Comparison of ENCODE assay signal across 17 cellular contexts in the genomic region with DNA sequence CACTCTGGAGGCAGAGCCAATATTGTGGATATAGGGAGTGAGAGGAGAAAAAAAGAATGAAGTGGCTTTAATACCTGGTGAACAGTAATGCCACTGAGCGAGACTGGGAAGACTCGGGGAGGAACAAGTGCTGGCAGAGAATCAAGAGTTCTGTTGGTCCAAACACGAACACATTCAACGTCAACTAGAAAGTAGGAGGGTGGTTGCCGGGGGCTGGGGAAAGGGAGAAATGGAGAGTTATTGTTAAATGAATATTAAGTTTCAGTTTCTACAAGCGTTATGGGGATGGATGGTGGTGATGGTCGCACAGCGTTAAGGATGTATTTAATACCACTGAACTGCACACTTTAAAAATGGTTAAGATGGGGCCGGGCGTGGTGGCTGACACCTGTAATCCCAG. TPM values are rescaled to one million over a fixed set of nuclear protein-coding genes. Genes with fewer than 3 reads are reported as not detected.
DNase-seq lines count a peak whose midpoint lies in the region; ATAC-seq and TF ChIP-seq lines count a peak whose summit lies in the region.
"Had no signal": no experiment of that assay in that cellular context is flagged by ENCODE, and none has a peak within 500 bp of the region (broad histone marks: within the 10 kb centered on the region; RNA-seq: fewer than 3 reads in every experiment).

No MANE protein-coding gene starts in this region.

- H3K9me2 ChIP-seq in Loucy (replicated peaks; ENCODE audit: low read depth, low read length), result no peaks in the 10 kb centered on the region

- peaks cover 4% of the 10 kb centered on the region for H3K27me3 ChIP-seq in Loucy (ENCODE audit: insufficient read depth, low read length, poor library complexity, severe bottlenecking)
- H3K27me3 ChIP-seq in endodermal cell (ENCODE audit: control insufficient read depth, insufficient read depth, low read length, poor library complexity, severe bottlenecking), result no peaks in the 10 kb centered on the region
- H3K27me3 ChIP-seq: gastrocnemius medialis, right atrium auricular region, testis had no signal

- H3K27ac Mint-ChIP-seq in activated naive CD4-positive, alpha-beta T cell treated with anti-CD3 and anti-CD28 coated beads, Interleukin-2, amount 10 ng/mL, durations not matched to agents 7 days and 5 days, result no peak overlapping the region
- H3K27ac Mint-ChIP-seq in endodermal cell, result no peak overlapping the region
- H3K27ac Mint-ChIP-seq in stimulated activated effector memory CD8-positive, alpha-beta T cell treated with anti-CD3 and anti-CD28 coated beads, Interleukin-12 subunit alpha, Interleukin-12 subunit beta, amount 100 ng/mL, for 72 hours, result no peak overlapping the region

- DNase-seq in activated naive CD4-positive, alpha-beta T cell treated with anti-CD3 and anti-CD28 coated beads, Interleukin-2, amount 10 ng/mL, durations not matched to agents 7 days and 5 days, result no peak
- DNase-seq in activated naive CD4-positive, alpha-beta T cell (lab: John Stamatoyannopoulos, UW), result no peak
- DNase-seq in endodermal cell (peak; percentile 20), KBM-7 (no peak), C1 segment of cervical spinal cord (lab: John Stamatoyannopoulos, UW) (no peak), A172 (ENCODE audit: low spot score) (no peak)
- no peak for DNase-seq in stimulated activated effector memory CD8-positive, alpha-beta T cell treated with anti-CD3 and anti-CD28 coated beads, Interleukin-12 subunit alpha, Interleukin-12 subunit beta, amount 100 ng/mL, for 72 hours (ENCODE audit: low spot score in 2 of 2)
- DNase-seq: anterior cingulate cortex; gastrocnemius medialis; GM23248; NCI-H1092; NCI-H2029 treated with DMSO at 0.1 percent for 48 hours; NK-92 treated with Interleukin-12 subunit alpha and Interleukin-12 subunit beta, amount 100 ng/mL, for 24 hours; nucleus accumbens; testis had no signal

- in situ Hi-C loops in KBM-7 (cut with MboI; ENCODE audit: low pct_unique_long_range_greater_than_20kb, low sequenced_read_pairs), result no loop called here

- WGBS in endodermal cell (ENCODE audit: insufficient coverage in 1 of 2, insufficient read length in 1 of 2), 2 experiments, result 96 to 97% methylated on average over 10 of the region's 10 CpGs

- H3K4me1 ChIP-seq in Loucy (ENCODE audit: insufficient read depth, low read length, poor library complexity, severe bottlenecking), result peaks cover 25% of the 10 kb centered on the region
- H3K4me1 ChIP-seq in endodermal cell (ENCODE audit: control insufficient read depth, insufficient read depth, low read length), result no peaks in the 10 kb centered on the region

- H3K36me3 ChIP-seq in Loucy (ENCODE audit: insufficient read depth, low read length) (no peaks in the 10 kb centered on the region), endodermal cell (ENCODE audit: control insufficient read depth, insufficient read depth, low read length) (peaks cover 36% of the 10 kb centered on the region)

- H3K36me3 Mint-ChIP-seq in activated naive CD4-positive, alpha-beta T cell treated with anti-CD3 and anti-CD28 coated beads, Interleukin-2, amount 10 ng/mL, durations not matched to agents 7 days and 5 days, result peaks cover 15% of the 10 kb centered on the region
- peaks cover 32% of the 10 kb centered on the region for H3K36me3 Mint-ChIP-seq in endodermal cell (ENCODE audit: low read depth)
- peaks cover 46% of the 10 kb centered on the region for H3K36me3 Mint-ChIP-seq in stimulated activated effector memory CD8-positive, alpha-beta T cell treated with anti-CD3 and anti-CD28 coated beads, Interleukin-12 subunit alpha, Interleukin-12 subunit beta, amount 100 ng/mL, for 72 hours

- H3K4me3 Mint-ChIP-seq in activated naive CD4-positive, alpha-beta T cell treated with anti-CD3 and anti-CD28 coated beads, Interleukin-2, amount 10 ng/mL, durations not matched to agents 7 days and 5 days, result peak overlapping the region; percentile 20
- no peak overlapping the region for H3K4me3 Mint-ChIP-seq in endodermal cell
- peak overlapping the region; percentile 96 for H3K4me3 Mint-ChIP-seq in stimulated activated effector memory CD8-positive, alpha-beta T cell treated with anti-CD3 and anti-CD28 coated beads, Interleukin-12 subunit alpha, Interleukin-12 subunit beta, amount 100 ng/mL, for 72 hours

- TF ChIP-seq CTCF in Loucy (conservative IDR thresholded peaks at IDR 0.05; ENCODE audit: low read length), result no peak
- no peak for TF ChIP-seq CTCF in endodermal cell (conservative IDR thresholded peaks at IDR 0.05)

- peaks cover 17% of the 10 kb centered on the region for H4K20me1 ChIP-seq in Loucy (ENCODE audit: insufficient read depth, low read length, poor library complexity, severe bottlenecking)

- no peak for ATAC-seq in stimulated activated effector memory CD8-positive, alpha-beta T cell treated with anti-CD3 and anti-CD28 coated beads, Interleukin-12 subunit alpha, Interleukin-12 subunit beta, amount 100 ng/mL, for 72 hours
- ATAC-seq: gastrocnemius medialis had no signal

- CTCF ChIA-PET in activated naive CD4-positive, alpha-beta T cell treated with anti-CD3 and anti-CD28 coated beads, Interleukin-2, amount 10 ng/mL, durations not matched to agents 7 days and 5 days (lab: Charles Lee), result no interaction called here

- H3K4me3 ChIP-seq in Loucy (ENCODE audit: low read length, poor library complexity, severe bottlenecking) (no peak overlapping the region), endodermal cell (ENCODE audit: low read length) (no peak overlapping the region)
- H3K4me3 ChIP-seq: gastrocnemius medialis, GM23248, right atrium auricular region, testis had no signal

- no peak overlapping the region for H3K27ac ChIP-seq in endodermal cell (ENCODE audit: low read depth, low read length)
- H3K27ac ChIP-seq: gastrocnemius medialis, GM23248, right atrium auricular region, testis had no signal

- no peak overlapping the region for H3K9ac ChIP-seq in Loucy (ENCODE audit: low read depth, low read length, poor library complexity, severe bottlenecking)
- no peak overlapping the region for H3K9ac ChIP-seq in endodermal cell (ENCODE audit: extremely low read depth, low read length, poor library complexity, severe bottlenecking)
- H3K9ac ChIP-seq: GM23248 had no signal

- H3K27me3 Mint-ChIP-seq in activated naive CD4-positive, alpha-beta T cell treated with anti-CD3 and anti-CD28 coated beads, Interleukin-2, amount 10 ng/mL, durations not matched to agents 7 days and 5 days, result no peaks in the 10 kb centered on the region
- H3K27me3 Mint-ChIP-seq in endodermal cell (ENCODE audit: insufficient read depth), result no peaks in the 10 kb centered on the region

- H3K79me2 ChIP-seq in Loucy (ENCODE audit: insufficient read depth, low read length), result peaks cover 71% of the 10 kb centered on the region

- peak overlapping the region; percentile 37 for H3K4me2 ChIP-seq in Loucy (ENCODE audit: low read depth, low read length, poor library complexity, severe bottlenecking)

- H3K9me3 Mint-ChIP-seq in activated naive CD4-positive, alpha-beta T cell treated with anti-CD3 and anti-CD28 coated beads, Interleukin-2, amount 10 ng/mL, durations not matched to agents 7 days and 5 days, result no peaks in the 10 kb centered on the region
- no peaks in the 10 kb centered on the region for H3K9me3 Mint-ChIP-seq in endodermal cell
- H3K9me3 Mint-ChIP-seq in stimulated activated effector memory CD8-positive, alpha-beta T cell treated with anti-CD3 and anti-CD28 coated beads, Interleukin-12 subunit alpha, Interleukin-12 subunit beta, amount 100 ng/mL, for 72 hours, result no peaks in the 10 kb centered on the region

- H2AFZ ChIP-seq in Loucy (ENCODE audit: low read length), result no peak overlapping the region
- H2AFZ ChIP-seq: GM23248 had no signal

- H3K4me1 Mint-ChIP-seq in activated naive CD4-positive, alpha-beta T cell treated with anti-CD3 and anti-CD28 coated beads, Interleukin-2, amount 10 ng/mL, durations not matched to agents 7 days and 5 days, result peaks cover 40% of the 10 kb centered on the region
- H3K4me1 Mint-ChIP-seq in endodermal cell, result peaks cover 15% of the 10 kb centered on the region
- H3K4me1 Mint-ChIP-seq in stimulated activated effector memory CD8-positive, alpha-beta T cell treated with anti-CD3 and anti-CD28 coated beads, Interleukin-12 subunit alpha, Interleukin-12 subunit beta, amount 100 ng/mL, for 72 hours, result peaks cover 50% of the 10 kb centered on the region

- no peaks in the 10 kb centered on the region for H3F3A ChIP-seq in Loucy (ENCODE audit: low read depth)

- H3K9me3 ChIP-seq in Loucy (ENCODE audit: insufficient read depth, low read depth, low read length), result no peaks in the 10 kb centered on the region
- no peaks in the 10 kb centered on the region for H3K9me3 ChIP-seq in endodermal cell (ENCODE audit: control insufficient read depth, low read length)
- H3K9me3 ChIP-seq: gastrocnemius medialis, right atrium auricular region, testis had no signal

RNA-seq across cellular contexts. Expression of a gene that starts 2.8 kb away (rescaled TPM):
- 100 to 1,000 TPM in 1 of 2 donors, 10 to 100 TPM in 1; 81.7 to 108 TPM for total RNA-seq in endodermal cell
- polyA plus RNA-seq in endodermal cell (2013, experiment 1 of 2), result 30.1 TPM
- polyA plus RNA-seq in endodermal cell (2013, experiment 2 of 2), result 27.0 TPM
- 38.7 and 47.4 TPM in 2 replicates for total RNA-seq in A172 (2014; rRNA removed; shearing (Covaris generic))

RNA-seq across cellular contexts. Expression of a gene that starts 3.0 kb away (rescaled TPM):
- total RNA-seq in endodermal cell, result 10 to 100 TPM; 28.0 to 51.2 TPM
- polyA plus RNA-seq in endodermal cell (2013, experiment 1 of 2), result 21.6 TPM
- polyA plus RNA-seq in endodermal cell (2013, experiment 2 of 2), result 22.1 TPM
- total RNA-seq in A172 (2014; rRNA removed; shearing (Covaris generic)), result 10.9 and 23.0 TPM in 2 replicates
